ENCODE assay signal across 8 cellular contexts in the genomic region with DNA sequence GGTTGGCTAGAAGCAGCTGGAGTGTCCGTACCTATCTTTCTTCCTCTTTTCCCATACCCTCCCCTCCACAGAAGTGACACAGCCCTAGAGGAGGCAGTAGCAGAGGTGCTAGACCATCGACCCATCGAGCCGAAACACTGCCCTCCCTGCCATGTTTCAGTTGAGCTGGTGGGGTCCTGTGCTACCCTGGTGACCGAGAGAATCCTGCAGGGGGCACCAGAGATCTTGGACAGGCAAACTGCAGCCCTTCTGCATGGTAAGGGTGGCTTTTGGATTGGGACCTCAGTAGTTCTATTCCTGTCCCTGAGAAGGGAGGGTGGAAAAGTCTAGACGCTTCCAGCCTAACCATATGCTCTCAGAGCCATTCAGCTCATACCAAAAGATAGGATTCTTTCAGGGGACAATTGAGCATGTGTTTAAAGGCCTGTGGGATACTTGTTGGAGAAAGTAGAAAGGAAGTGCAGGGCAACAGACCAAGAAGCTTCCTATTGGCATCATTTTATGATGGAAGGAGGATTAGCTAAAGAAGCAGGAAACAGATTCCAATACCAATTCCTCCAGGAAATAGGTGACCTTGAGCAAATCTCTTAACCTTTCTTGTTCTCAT. TPM values are rescaled to one million over a fixed set of nuclear protein-coding genes. Genes with fewer than 3 reads are reported as not detected.
DNase-seq lines count a peak whose midpoint lies in the region; ATAC-seq and TF ChIP-seq lines count a peak whose summit lies in the region.

No MANE protein-coding gene starts in this region.

- CTCF ChIA-PET in CD4-positive, alpha-beta T cell (lab: Charles Lee) = interaction anchor here (0.6 to 2.4 kb wide), 38 partner anchors 10 to 226 kb away, joined by 3 to 69 read pairs (median 6); a partner anchor contains a TSS

- H3K4me3 Mint-ChIP-seq in CD4-positive, alpha-beta T cell = no peak overlapping the region

- H3K27me3 ChIP-seq in CD4-positive, alpha-beta T cell (ENCODE audit: control insufficient read depth, insufficient read depth, low read length) = no peaks in the 10 kb centered on the region

- ATAC-seq in CD4-positive, alpha-beta T cell (ENCODE audit: poor library complexity) = peak; percentile 100
- ATAC-seq in HG02642 (IDR thresholded peaks at IDR 0.05; ENCODE audit: poor library complexity, unreplicated experiment) (peak; percentile 64), HG03571 (IDR thresholded peaks at IDR 0.05; ENCODE audit: unreplicated experiment) (no peak)

- H3K27me3 Mint-ChIP-seq in CD4-positive, alpha-beta T cell = no peaks in the 10 kb centered on the region

- no peak overlapping the region for H3K4me3 ChIP-seq in epithelial cell of proximal tubule (ENCODE audit: low read depth, low read length)

- peak overlapping the region; percentile 52 for H3K27ac Mint-ChIP-seq in CD4-positive, alpha-beta T cell

- peak; percentile 81 to 91 (median 86) for DNase-seq in CD4-positive, alpha-beta T cell
- peak; percentile 45 for DNase-seq in NOMO-1 treated with dmso at 0.1 percent for 144 hours (lab: John Stamatoyannopoulos, UW; ENCODE audit: unreplicated experiment)
- peak; percentile 89 for DNase-seq in activated CD8-positive, alpha-beta memory T cell treated with anti-CD3 and anti-CD28 coated beads, Interleukin-2, amount 50 U/mL, for 4 hours
- no peak for DNase-seq in epithelial cell of proximal tubule (ENCODE audit: low read depth)
- DNase-seq in myocyte (ENCODE audit: low read depth) = peak; percentile 91
- DNase-seq in stimulated activated CD8-positive, alpha-beta memory T cell treated with anti-CD3 and anti-CD28 coated beads, Interleukin-7, amount 100 ng/mL, for 1 hour (ENCODE audit: low read depth in 2 of 2) = peak; percentile 70 to 79

- H3K36me3 Mint-ChIP-seq in CD4-positive, alpha-beta T cell (ENCODE audit: low read depth) = peaks cover 49% of the 10 kb centered on the region

- POLR2A ChIA-PET in CD4-positive, alpha-beta T cell (lab: Charles Lee) = interaction anchor here (0.6 to 2.3 kb wide), 14 partner anchors 13 to 484 kb away, joined by 3 to 31 read pairs (median 6); a partner anchor contains a TSS

- intact Hi-C loops in CD4-positive, alpha-beta T cell (cut with DNase I, micrococcal nuclease) = loop anchor here (1.0 to 5.0 kb wide), 7 partner anchors 34 to 213 kb away; a partner anchor contains a TSS

- peak; percentile 83 for TF ChIP-seq CTCF in CD4-positive, alpha-beta T cell (IDR thresholded peaks at IDR 0.05)
- TF ChIP-seq CTCF in epithelial cell of proximal tubule (conservative IDR thresholded peaks at IDR 0.05; ENCODE audit: low read depth, low read length) = peak; percentile 95

- no peaks in the 10 kb centered on the region for H3K9me3 ChIP-seq in CD4-positive, alpha-beta T cell (ENCODE audit: control insufficient read depth, low read length)

- no peak overlapping the region for H3K27ac ChIP-seq in CD4-positive, alpha-beta T cell (ENCODE audit: low read depth, low read length)

- peaks cover 6% of the 10 kb centered on the region for H3K4me1 Mint-ChIP-seq in CD4-positive, alpha-beta T cell (ENCODE audit: low read depth)

- no peaks in the 10 kb centered on the region for H3K9me3 Mint-ChIP-seq in CD4-positive, alpha-beta T cell

RNA-seq across cellular contexts. Expression of a gene that starts 11.7 kb away (rescaled TPM):
- total RNA-seq in CD4-positive, alpha-beta T cell = under 1 TPM; 0.30 to 0.42 TPM
- total RNA-seq in epithelial cell of proximal tubule (0.14 TPM in 1 of 2 replicates, not detected in the other), myocyte (1.4 and 1.8 TPM in 2 replicates)
- 0.49 TPM for polyA plus RNA-seq in myocyte (2012)

RNA-seq across cellular contexts. Expression of a gene that starts 16.4 kb away (rescaled TPM):
- total RNA-seq in CD4-positive, alpha-beta T cell = 10 to 100 TPM; 10.9 to 12.1 TPM
- total RNA-seq in epithelial cell of proximal tubule (14.8 and 15.2 TPM in 2 replicates), myocyte (25.9 and 47.5 TPM in 2 replicates)
- 28.7 TPM for polyA plus RNA-seq in myocyte (2012)

RNA-seq across cellular contexts. Expression of a gene that starts 17.9 kb away (rescaled TPM):
- total RNA-seq in CD4-positive, alpha-beta T cell = 1 to 10 TPM; 7.8 to 9.2 TPM
- total RNA-seq in epithelial cell of proximal tubule (13.0 and 14.6 TPM in 2 replicates), myocyte (23.6 and 39.6 TPM in 2 replicates)
- polyA plus RNA-seq in myocyte (2012) = 13.9 TPM

RNA-seq across cellular contexts. Expression of a gene that starts 22.9 kb away (rescaled TPM):
- total RNA-seq in CD4-positive, alpha-beta T cell = 1 to 10 TPM in 1 of 2 experiments, under 1 TPM in 1; 0.58 to 1.2 TPM
- total RNA-seq in epithelial cell of proximal tubule (3.0 and 3.1 TPM in 2 replicates), myocyte (4.8 and 5.4 TPM in 2 replicates)
- polyA plus RNA-seq in myocyte (2012) = 5.6 TPM

RNA-seq across cellular contexts. Expression of a gene that starts 34.8 kb away (rescaled TPM):
- total RNA-seq in CD4-positive, alpha-beta T cell = 100 to 1,000 TPM; 401 to 404 TPM
- total RNA-seq in epithelial cell of proximal tubule (85.4 and 94.8 TPM in 2 replicates), myocyte (65.9 and 92.2 TPM in 2 replicates)
- 86.8 TPM for polyA plus RNA-seq in myocyte (2012)
